In genomic region chr5:134410822-134411221, GRCh38 we compare ENCODE assay signal across 8 cellular contexts. TPM values are rescaled to one million over a fixed set of nuclear protein-coding genes. Genes with fewer than 3 reads are reported as not detected.
A peak's percentile ranks its signal among the peaks of the same experiment; 100 is the strongest.
DNase-seq lines count a peak whose midpoint lies in the region; ATAC-seq and TF ChIP-seq lines count a peak whose summit lies in the region.

No MANE protein-coding gene starts in this region.

- H3K27me3 Mint-ChIP-seq in activated naive CD4-positive, alpha-beta T cell treated with anti-CD3 and anti-CD28 coated beads, Interleukin-2, amount 50 U/mL, for 24 hours = no peaks in the 10 kb centered on the region

- no peak for DNase-seq in activated naive CD4-positive, alpha-beta T cell treated with anti-CD3 and anti-CD28 coated beads, Interleukin-2, amount 50 U/mL, for 16 hours
- no peak for DNase-seq in astrocyte of the cerebellum (ENCODE audit: low read depth)
- DNase-seq in lung (ENCODE audit: low spot score) = no peak
- DNase-seq in upper lobe of left lung = no peak
- no peak for DNase-seq in inferior parietal cortex (ENCODE audit: extremely low spot score)
- no peak for DNase-seq in LoVo (ENCODE audit: low spot score)
- DNase-seq in NCI-H1048 (lab: John Stamatoyannopoulos, UW) = no peak

- H3K27me3 ChIP-seq in lung (ENCODE audit: control insufficient read depth, insufficient read depth) = no peaks in the 10 kb centered on the region
- H3K27me3 ChIP-seq in upper lobe of left lung = no peaks in the 10 kb centered on the region

- TF ChIP-seq CTCF in astrocyte of the cerebellum (IDR thresholded peaks at IDR 0.05; ENCODE audit: low read depth, low read length, missing control alignments) (no peak), lung (IDR thresholded peaks at IDR 0.05; ENCODE audit: control extremely low read depth, extremely low read depth) (no peak), upper lobe of left lung (IDR thresholded peaks at IDR 0.05) (no peak)

- H3K4me1 Mint-ChIP-seq in activated naive CD4-positive, alpha-beta T cell treated with anti-CD3 and anti-CD28 coated beads, Interleukin-2, amount 50 U/mL, for 24 hours = peaks cover 51% of the 10 kb centered on the region

- H3K9me3 Mint-ChIP-seq in activated naive CD4-positive, alpha-beta T cell treated with anti-CD3 and anti-CD28 coated beads, Interleukin-2, amount 50 U/mL, for 24 hours = no peaks in the 10 kb centered on the region

- in situ Hi-C loops in astrocyte of the cerebellum (cut with HindIII; ENCODE audit: low sequenced_read_pairs) = loop anchor here (5.0 kb wide), 1 partner anchor 101 kb away; no protein-coding TSS in a partner anchor

- peaks cover 0 to 6% of the 10 kb centered on the region in 2 donors for H3K36me3 ChIP-seq in lung (ENCODE audit: control insufficient read depth in 2 of 2, insufficient read depth in 2 of 2, low read length in 2 of 2)
- H3K36me3 ChIP-seq in upper lobe of left lung = peaks cover 0 to 15% (median 4%) of the 10 kb centered on the region in 4 donors

- H3K36me3 Mint-ChIP-seq in activated naive CD4-positive, alpha-beta T cell treated with anti-CD3 and anti-CD28 coated beads, Interleukin-2, amount 50 U/mL, for 24 hours = peaks cover 4% of the 10 kb centered on the region

- peak overlapping the region; percentile 95 for H3K4me3 Mint-ChIP-seq in activated naive CD4-positive, alpha-beta T cell treated with anti-CD3 and anti-CD28 coated beads, Interleukin-2, amount 50 U/mL, for 24 hours

- TF ChIP-seq EP300 in upper lobe of left lung (IDR thresholded peaks at IDR 0.05) = no peak

- no peaks in the 10 kb centered on the region for H3K9me3 ChIP-seq in lung (ENCODE audit: control insufficient read depth in 2 of 2, insufficient read depth in 1 of 2, low read length in 1 of 2)
- no peaks in the 10 kb centered on the region for H3K9me3 ChIP-seq in upper lobe of left lung

- no peak for TF ChIP-seq POLR2A in upper lobe of left lung (IDR thresholded peaks at IDR 0.05)

- H3K4me1 ChIP-seq in lung (ENCODE audit: control insufficient read depth in 2 of 2, insufficient read depth in 2 of 2, low read length in 2 of 2) (peaks cover 9 to 10% of the 10 kb centered on the region in 2 donors), upper lobe of left lung (peaks cover 22 to 35% (median 24%) of the 10 kb centered on the region in 4 donors)

- peak overlapping the region; percentile 72 for H3K4me3 ChIP-seq in astrocyte of the cerebellum (ENCODE audit: low read depth, low read length)
- H3K4me3 ChIP-seq in lung = peak overlapping the region; percentile 90
- peak overlapping the region; percentile 65 to 97 (median 90) for H3K4me3 ChIP-seq in upper lobe of left lung

- peak overlapping the region; percentile 87 for H3K27ac Mint-ChIP-seq in activated naive CD4-positive, alpha-beta T cell treated with anti-CD3 and anti-CD28 coated beads, Interleukin-2, amount 50 U/mL, for 24 hours

- no peak for ATAC-seq in lung (ENCODE audit: insufficient read depth, low FRiP score)
- ATAC-seq in upper lobe of left lung (ENCODE audit: low FRiP score in 2 of 2) = no peak

- 60 to 67% methylated on average over 4 of the region's 4 CpGs for WGBS in lung, 2 donors
- WGBS in upper lobe of left lung, 2 donors = 59 to 67% methylated on average over 4 of the region's 4 CpGs

- H3K27ac ChIP-seq in lung (ENCODE audit: low read depth in 1 of 2, low read length in 1 of 2) (peak overlapping the region in 1 of 2 donors; percentile 15), upper lobe of left lung (peak overlapping the region in 2 of 4 donors; percentile 86 to 92)

RNA-seq across cellular contexts. Expression of gene CDKN2AIPNL, which starts 0.9 kb away (rescaled TPM):
- 10 to 100 TPM; 10.9 to 22.1 TPM for total RNA-seq in lung
- 10 to 100 TPM; 16.0 to 43.2 TPM for polyA plus RNA-seq in lung
- 10 to 100 TPM in 4 of 6 donors, 1 to 10 TPM in 2; 2.1 to 18.5 (median 13.3) TPM for total RNA-seq in upper lobe of left lung

RNA-seq across cellular contexts. Expression of gene UBE2B, which starts 39.5 kb away (rescaled TPM):
- total RNA-seq in lung = 100 to 1,000 TPM in 1 of 2 donors, 10 to 100 TPM in 1; 75.1 to 119 TPM
- 100 to 1,000 TPM in 1 of 2 donors, 10 to 100 TPM in 1; 89.3 to 111 TPM for polyA plus RNA-seq in lung
- 100 to 1,000 TPM in 1 of 6 donors, 10 to 100 TPM in 5; 34.6 to 146 (median 70.7) TPM for total RNA-seq in upper lobe of left lung

RNA-seq across cellular contexts. Expression of gene CDKL3, which starts 43.9 kb away (rescaled TPM):
- 1 to 10 TPM; 2.2 to 2.9 TPM for total RNA-seq in lung
- 1 to 10 TPM; 1.5 to 3.6 TPM for polyA plus RNA-seq in lung
- total RNA-seq in upper lobe of left lung = 1 to 10 TPM in 4 of 6 donors, under 1 TPM in 1, not detected in 1; 0.46 to 3.7 (median 2.2) TPM
